In genomic region chr10:105466521-105466920, GRCh38 we compare ENCODE assay signal across 8 cellular contexts.
"Had no signal": no experiment of that assay in that cellular context is flagged by ENCODE, and none has a peak within 500 bp of the region (broad histone marks: within the 10 kb centered on the region; RNA-seq: fewer than 3 reads in every experiment).

No MANE protein-coding gene starts in this region.

- H3K9ac ChIP-seq: KMS-11 had no signal

- H3K4me1 Mint-ChIP-seq: IgD-negative memory B cell had no signal

- H3K36me3 Mint-ChIP-seq: IgD-negative memory B cell had no signal

- H3K4me3 Mint-ChIP-seq: IgD-negative memory B cell had no signal

- FAIRE-seq: HTR-8/SVneo, K562 had no signal

- H3K27ac Mint-ChIP-seq: IgD-negative memory B cell had no signal

- H3K4me2 ChIP-seq: KMS-11 had no signal

- H3K27ac ChIP-seq: HL-60, KMS-11 had no signal

- H3K27me3 Mint-ChIP-seq: IgD-negative memory B cell had no signal

- DNase-seq: IMR-90, KBM-7, KG1 had no signal

- ATAC-seq: K562 had no signal

- H3K4me3 ChIP-seq: K562 had no signal
